ENCODE assay signal across 2 cellular contexts in the genomic region with DNA sequence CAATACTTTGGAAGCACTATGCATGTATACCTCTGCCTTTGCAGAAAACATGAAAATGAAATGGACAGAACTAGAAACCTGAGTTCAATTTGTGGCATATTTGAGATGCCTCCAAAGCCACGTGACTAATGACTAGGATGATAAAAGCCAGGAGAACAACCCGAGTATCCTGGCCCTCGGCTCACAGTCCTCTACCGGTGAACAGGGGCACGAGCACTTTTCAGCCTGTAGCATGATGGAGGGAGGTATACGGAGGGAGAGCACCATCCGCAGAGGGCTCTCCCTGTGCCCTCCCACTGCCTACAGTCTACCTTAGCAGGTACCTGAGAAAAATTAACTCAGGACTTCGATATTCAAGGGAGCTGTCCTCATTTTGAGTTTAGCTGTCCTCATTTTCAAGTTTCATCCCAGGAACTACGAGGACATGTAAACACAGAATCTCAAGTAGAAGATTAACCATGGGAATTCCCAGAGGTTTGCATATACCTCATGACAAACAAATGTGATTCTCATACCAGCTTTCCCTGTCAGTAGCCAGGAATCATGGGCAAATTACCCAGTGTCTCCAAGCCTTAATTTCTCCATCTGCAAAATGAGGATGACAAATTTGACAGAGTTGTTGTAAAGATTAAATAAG.
TF ChIP-seq lines count a peak whose summit lies in the region.

No MANE protein-coding gene starts in this region.

TF ChIP-seq in A549, 52 proteins besides CTCF, POLR2A, EP300 and RAD21 (continued from another document):
- TF ChIP-seq, protein P1, sequence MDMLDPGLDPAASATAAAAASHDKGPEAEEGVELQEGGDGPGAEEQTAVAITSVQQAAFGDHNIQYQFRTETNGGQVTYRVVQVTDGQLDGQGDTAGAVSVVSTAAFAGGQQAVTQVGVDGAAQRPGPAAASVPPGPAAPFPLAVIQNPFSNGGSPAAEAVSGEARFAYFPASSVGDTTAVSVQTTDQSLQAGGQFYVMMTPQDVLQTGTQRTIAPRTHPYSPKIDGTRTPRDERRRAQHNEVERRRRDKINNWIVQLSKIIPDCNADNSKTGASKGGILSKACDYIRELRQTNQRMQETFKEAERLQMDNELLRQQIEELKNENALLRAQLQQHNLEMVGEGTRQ (IDR thresholded peaks at IDR 0.05) = no peak
- TF ChIP-seq BHLHE40 (IDR thresholded peaks at IDR 0.05; ENCODE audit: low read depth, low read length) (no peak), CBX2 (IDR thresholded peaks at IDR 0.05; ENCODE audit: borderline replicate concordance, low read depth) (no peak), HOXB5 (CRISPR knock-in tag; IDR thresholded peaks at IDR 0.05) (no peak), FOSB (CRISPR knock-in tag; IDR thresholded peaks at IDR 0.05) (no peak), RCOR1 (IDR thresholded peaks at IDR 0.05; ENCODE audit: low read depth, low read length) (no peak), ZC3H11A (IDR thresholded peaks at IDR 0.05) (no peak), KDM1A (IDR thresholded peaks at IDR 0.05; ENCODE audit: low read depth) (no peak), HDAC2 (IDR thresholded peaks at IDR 0.05) (no peak), MAFK (IDR thresholded peaks at IDR 0.05; ENCODE audit: partially characterized antibody) (no peak)
- TF ChIP-seq, protein P2, sequence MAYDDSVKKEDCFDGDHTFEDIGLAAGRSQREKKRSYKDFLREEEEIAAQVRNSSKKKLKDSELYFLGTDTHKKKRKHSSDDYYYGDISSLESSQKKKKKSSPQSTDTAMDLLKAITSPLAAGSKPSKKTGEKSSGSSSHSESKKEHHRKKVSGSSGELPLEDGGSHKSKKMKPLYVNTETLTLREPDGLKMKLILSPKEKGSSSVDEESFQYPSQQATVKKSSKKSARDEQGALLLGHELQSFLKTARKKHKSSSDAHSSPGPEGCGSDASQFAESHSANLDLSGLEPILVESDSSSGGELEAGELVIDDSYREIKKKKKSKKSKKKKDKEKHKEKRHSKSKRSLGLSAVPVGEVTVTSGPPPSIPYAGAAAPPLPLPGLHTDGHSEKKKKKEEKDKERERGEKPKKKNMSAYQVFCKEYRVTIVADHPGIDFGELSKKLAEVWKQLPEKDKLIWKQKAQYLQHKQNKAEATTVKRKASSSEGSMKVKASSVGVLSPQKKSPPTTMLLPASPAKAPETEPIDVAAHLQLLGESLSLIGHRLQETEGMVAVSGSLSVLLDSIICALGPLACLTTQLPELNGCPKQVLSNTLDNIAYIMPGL (CRISPR knock-in tag; IDR thresholded peaks at IDR 0.05; ENCODE audit: borderline replicate concordance) = no peak
TF ChIP-seq in A549: peak in this region for 0.

TF ChIP-seq in SK-N-SH treated with all-trans-retinoic acid at 6 μM for 48 hours, 23 proteins besides CTCF, POLR2A, EP300 and RAD21 (continued from another document):
- TF ChIP-seq, protein P3, sequence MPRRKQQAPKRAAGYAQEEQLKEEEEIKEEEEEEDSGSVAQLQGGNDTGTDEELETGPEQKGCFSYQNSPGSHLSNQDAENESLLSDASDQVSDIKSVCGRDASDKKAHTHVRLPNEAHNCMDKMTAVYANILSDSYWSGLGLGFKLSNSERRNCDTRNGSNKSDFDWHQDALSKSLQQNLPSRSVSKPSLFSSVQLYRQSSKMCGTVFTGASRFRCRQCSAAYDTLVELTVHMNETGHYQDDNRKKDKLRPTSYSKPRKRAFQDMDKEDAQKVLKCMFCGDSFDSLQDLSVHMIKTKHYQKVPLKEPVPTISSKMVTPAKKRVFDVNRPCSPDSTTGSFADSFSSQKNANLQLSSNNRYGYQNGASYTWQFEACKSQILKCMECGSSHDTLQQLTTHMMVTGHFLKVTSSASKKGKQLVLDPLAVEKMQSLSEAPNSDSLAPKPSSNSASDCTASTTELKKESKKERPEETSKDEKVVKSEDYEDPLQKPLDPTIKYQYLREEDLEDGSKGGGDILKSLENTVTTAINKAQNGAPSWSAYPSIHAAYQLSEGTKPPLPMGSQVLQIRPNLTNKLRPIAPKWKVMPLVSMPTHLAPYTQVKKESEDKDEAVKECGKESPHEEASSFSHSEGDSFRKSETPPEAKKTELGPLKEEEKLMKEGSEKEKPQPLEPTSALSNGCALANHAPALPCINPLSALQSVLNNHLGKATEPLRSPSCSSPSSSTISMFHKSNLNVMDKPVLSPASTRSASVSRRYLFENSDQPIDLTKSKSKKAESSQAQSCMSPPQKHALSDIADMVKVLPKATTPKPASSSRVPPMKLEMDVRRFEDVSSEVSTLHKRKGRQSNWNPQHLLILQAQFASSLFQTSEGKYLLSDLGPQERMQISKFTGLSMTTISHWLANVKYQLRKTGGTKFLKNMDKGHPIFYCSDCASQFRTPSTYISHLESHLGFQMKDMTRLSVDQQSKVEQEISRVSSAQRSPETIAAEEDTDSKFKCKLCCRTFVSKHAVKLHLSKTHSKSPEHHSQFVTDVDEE (CRISPR knock-in tag; IDR thresholded peaks at IDR 0.05) = no peak
- TF ChIP-seq TOX (CRISPR knock-in tag; IDR thresholded peaks at IDR 0.05; ENCODE audit: borderline replicate concordance) = no peak
- TF ChIP-seq, protein P4, sequence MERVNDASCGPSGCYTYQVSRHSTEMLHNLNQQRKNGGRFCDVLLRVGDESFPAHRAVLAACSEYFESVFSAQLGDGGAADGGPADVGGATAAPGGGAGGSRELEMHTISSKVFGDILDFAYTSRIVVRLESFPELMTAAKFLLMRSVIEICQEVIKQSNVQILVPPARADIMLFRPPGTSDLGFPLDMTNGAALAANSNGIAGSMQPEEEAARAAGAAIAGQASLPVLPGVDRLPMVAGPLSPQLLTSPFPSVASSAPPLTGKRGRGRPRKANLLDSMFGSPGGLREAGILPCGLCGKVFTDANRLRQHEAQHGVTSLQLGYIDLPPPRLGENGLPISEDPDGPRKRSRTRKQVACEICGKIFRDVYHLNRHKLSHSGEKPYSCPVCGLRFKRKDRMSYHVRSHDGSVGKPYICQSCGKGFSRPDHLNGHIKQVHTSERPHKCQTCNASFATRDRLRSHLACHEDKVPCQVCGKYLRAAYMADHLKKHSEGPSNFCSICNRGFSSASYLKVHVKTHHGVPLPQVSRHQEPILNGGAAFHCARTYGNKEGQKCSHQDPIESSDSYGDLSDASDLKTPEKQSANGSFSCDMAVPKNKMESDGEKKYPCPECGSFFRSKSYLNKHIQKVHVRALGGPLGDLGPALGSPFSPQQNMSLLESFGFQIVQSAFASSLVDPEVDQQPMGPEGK (CRISPR knock-in tag; IDR thresholded peaks at IDR 0.05; ENCODE audit: borderline replicate concordance) = no peak
- no peak for TF ChIP-seq GLIS3 (CRISPR knock-in tag; IDR thresholded peaks at IDR 0.05)
- TF ChIP-seq CSDC2 (CRISPR knock-in tag; IDR thresholded peaks at IDR 0.05) = no peak
